8 cellular contexts compared by ENCODE assay signal in genomic region chr1:89995595-89996397, GRCh38. TPM values are rescaled to one million over a fixed set of nuclear protein-coding genes. Genes with fewer than 3 reads are reported as not detected.
DNase-seq lines count a peak whose midpoint lies in the region; ATAC-seq and TF ChIP-seq lines count a peak whose summit lies in the region.

No MANE protein-coding gene starts in this region.

- H3K4me1 Mint-ChIP-seq in activated naive CD4-positive, alpha-beta T cell treated with anti-CD3 and anti-CD28 coated beads, Interleukin-2, amount 10 ng/mL, durations not matched to agents 7 days and 5 days = peaks cover 32% of the 10 kb centered on the region

- peaks cover 56% of the 10 kb centered on the region for H3K79me2 ChIP-seq in SU-DHL-6 (ENCODE audit: insufficient read depth, low read length)

- H3K4me3 ChIP-seq in SU-DHL-6 (ENCODE audit: insufficient read depth, low read length, poor library complexity, severe bottlenecking) = peak overlapping the region; percentile 90

- peaks cover 4% of the 10 kb centered on the region for H3K27me3 Mint-ChIP-seq in activated naive CD4-positive, alpha-beta T cell treated with anti-CD3 and anti-CD28 coated beads, Interleukin-2, amount 10 ng/mL, durations not matched to agents 7 days and 5 days

- TF ChIP-seq CTCF in SU-DHL-6 (IDR thresholded peaks at IDR 0.05; ENCODE audit: insufficient read depth, low read length, poor library complexity, severe bottlenecking) = no peak
- TF ChIP-seq CTCF in omental fat pad (IDR thresholded peaks at IDR 0.05) = no peak

- peak overlapping the region; percentile 91 for H2AFZ ChIP-seq in SU-DHL-6 (ENCODE audit: low read depth, low read length, severe bottlenecking)

- peaks cover 3% of the 10 kb centered on the region; the same call in 1 of the 2 replicates for H3F3A ChIP-seq in SU-DHL-6 (ENCODE audit: insufficient read depth)

- H3K9me2 ChIP-seq in SU-DHL-6 (replicated peaks; ENCODE audit: insufficient read depth, low read length) = no peaks in the 10 kb centered on the region

- peak overlapping the region; percentile 89 for H3K9ac ChIP-seq in SU-DHL-6 (ENCODE audit: low read length)

- no peaks in the 10 kb centered on the region for H3K9me3 Mint-ChIP-seq in activated naive CD4-positive, alpha-beta T cell treated with anti-CD3 and anti-CD28 coated beads, Interleukin-2, amount 10 ng/mL, durations not matched to agents 7 days and 5 days

- peak overlapping the region; percentile 65 for H3K27ac ChIP-seq in SU-DHL-6 (ENCODE audit: low read depth, low read length)

- H3K36me3 Mint-ChIP-seq in activated naive CD4-positive, alpha-beta T cell treated with anti-CD3 and anti-CD28 coated beads, Interleukin-2, amount 10 ng/mL, durations not matched to agents 7 days and 5 days = peaks cover 18% of the 10 kb centered on the region

- H3K4me3 Mint-ChIP-seq in activated naive CD4-positive, alpha-beta T cell treated with anti-CD3 and anti-CD28 coated beads, Interleukin-2, amount 10 ng/mL, durations not matched to agents 7 days and 5 days = peak overlapping the region; percentile 94

- no peaks in the 10 kb centered on the region for H3K36me3 ChIP-seq in SU-DHL-6 (ENCODE audit: low read length)

- no peak for DNase-seq in activated naive CD4-positive, alpha-beta T cell treated with anti-CD3 and anti-CD28 coated beads, Interleukin-2, amount 10 ng/mL, durations not matched to agents 7 days and 5 days
- DNase-seq in activated naive CD4-positive, alpha-beta T cell treated with anti-CD3 and anti-CD28 coated beads, Interleukin-2, amount 50 U/mL, for 16 hours = no peak
- no peak for DNase-seq in omental fat pad (ENCODE audit: low spot score)
- DNase-seq in central memory CD4-positive, alpha-beta T cell = no peak
- no peak for DNase-seq in NCI-H2171 treated with DMSO at 0.1 percent for 48 hours (lab: John Stamatoyannopoulos, UW)

- H3K27me3 ChIP-seq in SU-DHL-6 (ENCODE audit: low read length) = no peaks in the 10 kb centered on the region

- CTCF ChIA-PET in activated naive CD4-positive, alpha-beta T cell treated with anti-CD3 and anti-CD28 coated beads, Interleukin-2, amount 10 ng/mL, durations not matched to agents 7 days and 5 days (lab: Charles Lee) = interaction anchor here (0.7 to 1.0 kb wide), 2 partner anchors 8 to 215 kb away, joined by 3 to 5 read pairs; no protein-coding TSS in a partner anchor

- ATAC-seq in esophagus mucosa (peak; percentile 45), omental fat pad (ENCODE audit: low FRiP score) (peak; percentile 56), HG03460 (IDR thresholded peaks at IDR 0.05; ENCODE audit: unreplicated experiment) (no peak)

- H3K4me2 ChIP-seq in SU-DHL-6 (ENCODE audit: low read depth, low read length, poor library complexity, severe bottlenecking) = peak overlapping the region; percentile 83

- no peaks in the 10 kb centered on the region for H3K9me3 ChIP-seq in SU-DHL-6 (ENCODE audit: insufficient read depth, low read length)

- H3K27ac Mint-ChIP-seq in activated naive CD4-positive, alpha-beta T cell treated with anti-CD3 and anti-CD28 coated beads, Interleukin-2, amount 10 ng/mL, durations not matched to agents 7 days and 5 days = peak overlapping the region; percentile 93

- no peaks in the 10 kb centered on the region for H4K20me1 ChIP-seq in SU-DHL-6 (ENCODE audit: low read depth, low read length)

RNA-seq across cellular contexts. Expression of gene ZNF326, which starts 0.9 kb away (rescaled TPM):
- total RNA-seq in esophagus mucosa (14.7 TPM), omental fat pad (10 to 100 TPM; 11.1 to 19.1 (median 14.5) TPM)
